In genomic region chr11:8289426-8290047, GRCh38 we compare ENCODE assay signal across 18 cellular contexts. TPM values are rescaled to one million over a fixed set of nuclear protein-coding genes. Genes with fewer than 3 reads are reported as not detected.
DNase-seq lines count a peak whose midpoint lies in the region; TF ChIP-seq lines count a peak whose summit lies in the region.
"Had no signal": no experiment of that assay in that cellular context is flagged by ENCODE, and none has a peak within 500 bp of the region (broad histone marks: within the 10 kb centered on the region; RNA-seq: fewer than 3 reads in every experiment).

No MANE protein-coding gene starts in this region.

- no peak overlapping the region for H3K4me3 ChIP-seq in H7 (ENCODE audit: insufficient read depth, low read depth, low read length)
- H3K4me3 ChIP-seq: BLaER1, right lobe of liver, tibial artery had no signal

- no peaks in the 10 kb centered on the region for H3K36me3 Mint-ChIP-seq in brain
- H3K36me3 Mint-ChIP-seq in neural crest cell (ENCODE audit: low read depth): no peaks in the 10 kb centered on the region

- H3K27me3 Mint-ChIP-seq in brain (peaks cover 30% of the 10 kb centered on the region), neural crest cell (ENCODE audit: low read depth) (no peaks in the 10 kb centered on the region)

- no peaks in the 10 kb centered on the region for H3K27me3 ChIP-seq in H7 (ENCODE audit: control insufficient read depth, insufficient read depth, low read length)
- H3K27me3 ChIP-seq: BLaER1, right lobe of liver had no signal

- H3K9me3 Mint-ChIP-seq in brain (peaks cover 0 to 12% (median 5%) of the 10 kb centered on the region in 5 experiments), neural crest cell (peaks cover 3% of the 10 kb centered on the region)
- H3K9me3 Mint-ChIP-seq: activated CD4-positive, alpha-beta memory T cell treated with anti-CD3 and anti-CD28 coated beads, Interleukin-2, amount 10 ng/mL, durations not matched to agents 7 days and 5 days; activated T-helper 2 cell treated with anti-CD3 and anti-CD28 coated beads, Interferon-gamma antibody, Interleukin-2, Interleukin-4, amounts not matched to agents 10 μg/mL and 5 μg/mL and 100 μg/mL, durations not matched to agents 14 hours and 24 hours and 36 hours had no signal

- H3K36me3 ChIP-seq in H7 (replicated peaks; ENCODE audit: control insufficient read depth, insufficient read depth, low read length): no peaks in the 10 kb centered on the region
- H3K36me3 ChIP-seq: BLaER1, neutrophil, right lobe of liver, tibial artery had no signal

- H3K27ac Mint-ChIP-seq in brain (peak overlapping the region; percentile 50 to 77 (median 64)), neural crest cell (ENCODE audit: unreplicated experiment) (peak overlapping the region; percentile 80)
- H3K27ac Mint-ChIP-seq: activated CD4-positive, alpha-beta memory T cell treated with anti-CD3 and anti-CD28 coated beads, Interleukin-2, amount 10 ng/mL, durations not matched to agents 7 days and 5 days; activated T-helper 2 cell treated with anti-CD3 and anti-CD28 coated beads, Interferon-gamma antibody, Interleukin-2, Interleukin-4, amounts not matched to agents 10 μg/mL and 5 μg/mL and 100 μg/mL, durations not matched to agents 14 hours and 24 hours and 36 hours had no signal

- H3K4me3 Mint-ChIP-seq in brain (peak overlapping the region in 1 of 5 experiments; percentile 49), neural crest cell (no peak overlapping the region)
- H3K4me3 Mint-ChIP-seq: activated CD4-positive, alpha-beta memory T cell treated with anti-CD3 and anti-CD28 coated beads, Interleukin-2, amount 10 ng/mL, durations not matched to agents 7 days and 5 days had no signal

- peak; percentile 64 for DNase-seq in H7
- DNase-seq in NCI-H1105 treated with DMSO at 0.1 percent for 48 hours (lab: John Stamatoyannopoulos, UW): peak; percentile 44
- no peak for DNase-seq in neural crest cell (ENCODE audit: low read depth, low spot score)
- DNase-seq in GM20000 (ENCODE audit: low spot score): no peak
- DNase-seq in hypothalamus (lab: John Stamatoyannopoulos, UW): no peak
- DNase-seq in SK-N-DZ (ENCODE audit: low spot score): no peak
- DNase-seq: activated CD4-positive, alpha-beta memory T cell treated with anti-CD3 and anti-CD28 coated beads, Interleukin-2, amount 10 ng/mL, durations not matched to agents 7 days and 5 days; central memory CD4-positive, alpha-beta T cell; mammary epithelial cell; PC-3; stimulated activated CD4-positive, alpha-beta T cell treated with anti-CD3 and anti-CD28 coated beads, Interleukin-4, amount 100 ng/mL, for 4 hours had no signal

- no peak for TF ChIP-seq CTCF in brain (conservative IDR thresholded peaks at IDR 0.05)
- no peak for TF ChIP-seq CTCF in neural crest cell (conservative IDR thresholded peaks at IDR 0.05)
- TF ChIP-seq CTCF in GM20000 (IDR thresholded peaks at IDR 0.05; ENCODE audit: extremely low read depth, missing control alignments): no peak

- H3K4me1 Mint-ChIP-seq in brain (peaks cover 61% of the 10 kb centered on the region), neural crest cell (peaks cover 38% of the 10 kb centered on the region)
- H3K4me1 Mint-ChIP-seq: activated CD4-positive, alpha-beta memory T cell treated with anti-CD3 and anti-CD28 coated beads, Interleukin-2, amount 10 ng/mL, durations not matched to agents 7 days and 5 days had no signal

RNA-seq across cellular contexts. Expression of gene LMO1, which starts 25.9 kb away (rescaled TPM):
- total RNA-seq in H7 (2014; rRNA removed; shearing (Covaris generic)): 0.22 and 0.94 TPM in 2 replicates
- 0.93 TPM for polyA plus RNA-seq in brain (ENCODE audit: insufficient read depth, low read depth, low replicate concordance)
- 1.5 and 1.8 TPM in 2 replicates for total RNA-seq in neural crest cell
- 1.7 and 4.4 TPM in 2 replicates for polyA plus RNA-seq in SK-N-DZ (2014; cell fraction: cytosol; rRNA removed)
- polyA plus RNA-seq in SK-N-DZ (2014; cell fraction: nucleus; rRNA removed): 3.3 and 4.2 TPM in 2 replicates
- total RNA-seq: activated CD4-positive, alpha-beta memory T cell treated with anti-CD3 and anti-CD28 coated beads, Interleukin-2, amount 10 ng/mL, durations not matched to agents 7 days and 5 days; activated T-helper 2 cell treated with anti-CD3 and anti-CD28 coated beads, Interferon-gamma antibody, Interleukin-2, Interleukin-4, amounts not matched to agents 10 μg/mL and 5 μg/mL and 100 μg/mL, durations not matched to agents 14 hours and 24 hours and 36 hours; endothelial cell of umbilical vein; right lobe of liver had no signal
- polyA plus RNA-seq: endothelial cell of umbilical vein, mammary epithelial cell had no signal

Comparison
In these comparisons a context has a peak if more than half of its experiments do, and no peak if none do; other contexts are left out.
1. DNase-seq: peak in H7 (single experiment) and NCI-H1105 treated with DMSO at 0.1 percent for 48 hours (single experiment); none in neural crest cell (single experiment), GM20000 (single experiment), hypothalamus (0 of 51) and SK-N-DZ (single experiment).